Comparison of ENCODE assay signal across 1 cellular context in the genomic region with DNA sequence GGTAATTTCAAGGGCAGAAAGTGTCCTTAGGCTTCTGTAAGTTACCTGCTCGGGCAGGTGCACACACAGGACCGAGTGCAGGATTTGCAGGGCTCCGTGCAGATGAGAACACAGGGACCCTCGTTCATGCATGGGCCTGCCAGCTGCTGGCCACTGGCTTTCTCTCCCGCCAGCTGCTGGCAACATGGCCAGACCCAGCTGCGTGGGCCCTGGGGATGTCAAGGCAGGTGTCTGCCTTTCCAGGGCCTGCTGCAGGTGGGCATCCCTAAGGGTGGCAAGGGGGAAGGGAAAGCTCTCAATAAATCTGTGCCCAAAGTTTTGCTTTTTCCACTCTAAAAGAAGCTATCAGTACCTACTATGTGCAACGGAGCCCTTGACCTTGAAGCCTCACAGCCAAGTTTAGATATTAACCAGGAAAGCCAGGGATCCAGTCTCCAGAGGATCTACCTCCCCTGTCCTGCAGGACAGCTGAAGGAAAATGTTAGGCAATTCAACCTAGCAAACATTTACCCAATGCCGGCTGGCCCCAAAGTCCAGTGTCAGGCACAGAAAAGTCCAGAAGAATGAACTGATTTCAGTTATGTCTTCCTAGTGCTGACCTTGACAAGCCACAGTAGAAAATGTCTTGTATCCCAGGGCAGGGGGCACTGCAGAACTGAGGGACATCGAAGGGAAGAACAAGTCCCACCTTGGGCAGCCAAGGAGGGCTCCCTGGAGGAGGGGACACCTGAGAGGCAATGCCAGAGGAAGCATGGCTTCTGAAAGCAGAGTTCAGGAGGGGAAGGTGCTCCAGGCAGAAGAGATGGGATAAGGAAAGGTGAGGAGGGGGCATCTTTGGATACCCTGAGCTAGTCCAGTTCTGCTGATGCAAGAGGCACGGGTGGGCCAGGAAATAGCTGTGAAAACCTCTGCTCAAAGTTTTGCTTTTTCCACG.
TF ChIP-seq lines count a peak whose summit lies in the region.

No MANE protein-coding gene starts in this region.

TF ChIP-seq in HepG2, 621 proteins besides CTCF, POLR2A, EP300 and RAD21 (continued from another document):
- TF ChIP-seq, protein P1, sequence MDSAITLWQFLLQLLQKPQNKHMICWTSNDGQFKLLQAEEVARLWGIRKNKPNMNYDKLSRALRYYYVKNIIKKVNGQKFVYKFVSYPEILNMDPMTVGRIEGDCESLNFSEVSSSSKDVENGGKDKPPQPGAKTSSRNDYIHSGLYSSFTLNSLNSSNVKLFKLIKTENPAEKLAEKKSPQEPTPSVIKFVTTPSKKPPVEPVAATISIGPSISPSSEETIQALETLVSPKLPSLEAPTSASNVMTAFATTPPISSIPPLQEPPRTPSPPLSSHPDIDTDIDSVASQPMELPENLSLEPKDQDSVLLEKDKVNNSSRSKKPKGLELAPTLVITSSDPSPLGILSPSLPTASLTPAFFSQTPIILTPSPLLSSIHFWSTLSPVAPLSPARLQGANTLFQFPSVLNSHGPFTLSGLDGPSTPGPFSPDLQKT (CRISPR knock-in tag; IDR thresholded peaks at IDR 0.05; ENCODE audit: borderline replicate concordance) = no peak
- peak; percentile 84; the same call in 1 of the 2 replicates for TF ChIP-seq ZNF350 (CRISPR knock-in tag; IDR thresholded peaks at IDR 0.05; ENCODE audit: borderline replicate concordance, low read depth)
- TF ChIP-seq ELF3 (CRISPR knock-in tag; IDR thresholded peaks at IDR 0.05) = peak; percentile 58
- TF ChIP-seq, protein P2, sequence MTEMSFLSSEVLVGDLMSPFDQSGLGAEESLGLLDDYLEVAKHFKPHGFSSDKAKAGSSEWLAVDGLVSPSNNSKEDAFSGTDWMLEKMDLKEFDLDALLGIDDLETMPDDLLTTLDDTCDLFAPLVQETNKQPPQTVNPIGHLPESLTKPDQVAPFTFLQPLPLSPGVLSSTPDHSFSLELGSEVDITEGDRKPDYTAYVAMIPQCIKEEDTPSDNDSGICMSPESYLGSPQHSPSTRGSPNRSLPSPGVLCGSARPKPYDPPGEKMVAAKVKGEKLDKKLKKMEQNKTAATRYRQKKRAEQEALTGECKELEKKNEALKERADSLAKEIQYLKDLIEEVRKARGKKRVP (CRISPR knock-in tag; IDR thresholded peaks at IDR 0.05) = peak in 1 of 2 experiments; percentile 36; a peak in 1 of 4 replicates
- TF ChIP-seq ZNF883 (CRISPR knock-in tag; IDR thresholded peaks at IDR 0.05; ENCODE audit: not compliant biosample characterization) = no peak
- TF ChIP-seq, protein P3, sequence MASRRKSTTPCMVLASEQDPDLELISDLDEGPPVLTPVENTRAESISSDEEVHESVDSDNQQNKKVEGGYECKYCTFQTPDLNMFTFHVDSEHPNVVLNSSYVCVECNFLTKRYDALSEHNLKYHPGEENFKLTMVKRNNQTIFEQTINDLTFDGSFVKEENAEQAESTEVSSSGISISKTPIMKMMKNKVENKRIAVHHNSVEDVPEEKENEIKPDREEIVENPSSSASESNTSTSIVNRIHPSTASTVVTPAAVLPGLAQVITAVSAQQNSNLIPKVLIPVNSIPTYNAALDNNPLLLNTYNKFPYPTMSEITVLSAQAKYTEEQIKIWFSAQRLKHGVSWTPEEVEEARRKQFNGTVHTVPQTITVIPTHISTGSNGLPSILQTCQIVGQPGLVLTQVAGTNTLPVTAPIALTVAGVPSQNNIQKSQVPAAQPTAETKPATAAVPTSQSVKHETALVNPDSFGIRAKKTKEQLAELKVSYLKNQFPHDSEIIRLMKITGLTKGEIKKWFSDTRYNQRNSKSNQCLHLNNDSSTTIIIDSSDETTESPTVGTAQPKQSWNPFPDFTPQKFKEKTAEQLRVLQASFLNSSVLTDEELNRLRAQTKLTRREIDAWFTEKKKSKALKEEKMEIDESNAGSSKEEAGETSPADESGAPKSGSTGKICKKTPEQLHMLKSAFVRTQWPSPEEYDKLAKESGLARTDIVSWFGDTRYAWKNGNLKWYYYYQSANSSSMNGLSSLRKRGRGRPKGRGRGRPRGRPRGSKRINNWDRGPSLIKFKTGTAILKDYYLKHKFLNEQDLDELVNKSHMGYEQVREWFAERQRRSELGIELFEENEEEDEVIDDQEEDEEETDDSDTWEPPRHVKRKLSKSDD (CRISPR knock-in tag; IDR thresholded peaks at IDR 0.05; ENCODE audit: low read depth) = 0 out of 2 replicates have a peak, but pooled peaks have one; percentile 23
- peak; percentile 83 for TF ChIP-seq ZMYM4 (CRISPR knock-in tag; IDR thresholded peaks at IDR 0.05)
- TF ChIP-seq ZNF670 (CRISPR knock-in tag; IDR thresholded peaks at IDR 0.05; ENCODE audit: borderline replicate concordance) = peak; percentile 64; the same call in 1 of the 2 replicates
- TF ChIP-seq MXI1 (IDR thresholded peaks at IDR 0.05; ENCODE audit: borderline replicate concordance, low read depth, low read length) = peak; percentile 30; the same call in 1 of the 3 replicates
